In the genomic region with DNA sequence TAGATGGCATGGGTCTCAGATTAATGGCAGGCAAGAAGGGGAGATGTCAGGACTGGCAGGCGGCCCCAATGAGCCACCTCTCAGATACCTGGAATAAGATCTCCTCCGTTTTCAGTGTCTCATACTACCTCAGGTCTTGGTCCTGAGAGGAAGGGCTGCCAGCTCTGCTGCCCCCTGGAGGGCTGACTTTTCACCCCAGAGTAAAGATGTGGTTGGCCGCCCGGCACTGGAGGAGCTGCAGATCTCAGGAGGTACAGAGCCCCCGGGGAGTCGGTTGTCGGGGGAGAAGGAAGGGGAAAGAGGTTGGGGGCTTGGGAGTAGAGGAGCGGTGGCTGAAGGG, we compare ENCODE assay signal across 8 cellular contexts. TPM values are rescaled to one million over a fixed set of nuclear protein-coding genes. Genes with fewer than 3 reads are reported as not detected.
DNase-seq lines count a peak whose midpoint lies in the region; ATAC-seq and TF ChIP-seq lines count a peak whose summit lies in the region.

No MANE protein-coding gene starts in this region.

- no peaks in the 10 kb centered on the region for H3K9me3 ChIP-seq in DND-41 (ENCODE audit: insufficient read depth, low read length, severe bottlenecking)

- DNase-seq in DND-41 (peak; percentile 10), KG1 (lab: John Stamatoyannopoulos, UW) (peak; percentile 24), mesenteric fat pad (ENCODE audit: low spot score) (no peak), NCI-H2029 (lab: John Stamatoyannopoulos, UW) (no peak)
- peak; percentile 69 for DNase-seq in activated CD4-positive, alpha-beta T cell treated with anti-CD3 and anti-CD28 coated beads for 48 hours
- no peak for DNase-seq in natural killer cell treated with Interleukin-12 subunit alpha and Interleukin-12 subunit beta and Interleukin-15 and Interleukin-18, amount 100 ng/mL, for 72 hours (ENCODE audit: low spot score)

- no peak overlapping the region for H3K4me2 ChIP-seq in DND-41 (ENCODE audit: insufficient read depth, low read length)

- no peaks in the 10 kb centered on the region for H4K20me1 ChIP-seq in DND-41 (ENCODE audit: insufficient read depth, low read length)

- H3K9ac ChIP-seq in DND-41 (ENCODE audit: low read depth, low read length) = no peak overlapping the region

- H3K27ac Mint-ChIP-seq in natural killer cell treated with Interleukin-12 subunit alpha and Interleukin-12 subunit beta and Interleukin-15 and Interleukin-18, amount 100 ng/mL, for 72 hours = no peak overlapping the region

- no peak overlapping the region for H3K4me3 ChIP-seq in DND-41 (ENCODE audit: low read depth in 1 of 2, low read length in 2 of 2)

- no peaks in the 10 kb centered on the region for H3K79me2 ChIP-seq in DND-41 (ENCODE audit: insufficient read depth, low read length)

- TF ChIP-seq CTCF in DND-41 (IDR thresholded peaks at IDR 0.05; ENCODE audit: borderline replicate concordance, extremely low read depth, low read length, poor library complexity, severe bottlenecking) = peak; percentile 51

- peak; percentile 50; the same call in 1 of the 3 replicates for ATAC-seq in DND-41 (ENCODE audit: insufficient read depth, low read depth)
- peak; percentile 47 for ATAC-seq in esophagus mucosa
- peak in 1 of 2 donors; percentile 68 for ATAC-seq in natural killer cell treated with Interleukin-12 subunit alpha and Interleukin-12 subunit beta and Interleukin-15 and Interleukin-18, amount 100 ng/mL, for 72 hours
- ATAC-seq in HG03469 (IDR thresholded peaks at IDR 0.05; ENCODE audit: unreplicated experiment) = no peak

- no peaks in the 10 kb centered on the region for H3K4me1 ChIP-seq in DND-41 (ENCODE audit: insufficient read depth, low read length)

- H3K27ac ChIP-seq in DND-41 (ENCODE audit: low read length) = no peak overlapping the region

- no peaks in the 10 kb centered on the region for H3K36me3 Mint-ChIP-seq in natural killer cell treated with Interleukin-12 subunit alpha and Interleukin-12 subunit beta and Interleukin-15 and Interleukin-18, amount 100 ng/mL, for 72 hours

- no peak overlapping the region for H2AFZ ChIP-seq in DND-41 (ENCODE audit: low read depth, low read length)

- peaks cover 20 to 37% of the 10 kb centered on the region in 2 donors for H3K27me3 Mint-ChIP-seq in natural killer cell treated with Interleukin-12 subunit alpha and Interleukin-12 subunit beta and Interleukin-15 and Interleukin-18, amount 100 ng/mL, for 72 hours

- H3K36me3 ChIP-seq in DND-41 (ENCODE audit: insufficient read depth, low read length) = no peaks in the 10 kb centered on the region

- no peaks in the 10 kb centered on the region for H3K9me3 Mint-ChIP-seq in natural killer cell treated with Interleukin-12 subunit alpha and Interleukin-12 subunit beta and Interleukin-15 and Interleukin-18, amount 100 ng/mL, for 72 hours

- peak overlapping the region; percentile 70 for H3K4me3 Mint-ChIP-seq in natural killer cell treated with Interleukin-12 subunit alpha and Interleukin-12 subunit beta and Interleukin-15 and Interleukin-18, amount 100 ng/mL, for 72 hours

- peaks cover 6 to 11% of the 10 kb centered on the region in 2 donors for H3K4me1 Mint-ChIP-seq in natural killer cell treated with Interleukin-12 subunit alpha and Interleukin-12 subunit beta and Interleukin-15 and Interleukin-18, amount 100 ng/mL, for 72 hours (ENCODE audit: low read depth in 2 of 2)

- peaks cover 20% of the 10 kb centered on the region for H3K27me3 ChIP-seq in DND-41 (ENCODE audit: insufficient read depth, low read length, poor library complexity)

RNA-seq across cellular contexts. Expression of gene COL13A1, which starts 0.6 kb away (rescaled TPM):
- total RNA-seq in esophagus mucosa (0.92 TPM), mesenteric fat pad (not detected)
- total RNA-seq in natural killer cell treated with Interleukin-12 subunit alpha and Interleukin-12 subunit beta and Interleukin-15 and Interleukin-18, amount 100 ng/mL, for 72 hours = not detected

Comparison
In these comparisons a context has a peak if more than half of its experiments do, and no peak if none do; other contexts are left out.
1. DNase-seq: peak in DND-41 (single experiment), KG1 (single experiment) and activated CD4-positive, alpha-beta T cell treated with anti-CD3 and anti-CD28 coated beads for 48 hours (single experiment); none in natural killer cell treated with Interleukin-12 subunit alpha and Interleukin-12 subunit beta and Interleukin-15 and Interleukin-18, amount 100 ng/mL, for 72 hours (single experiment), mesenteric fat pad (single experiment) and NCI-H2029 (single experiment).